1 cellular context compared by ENCODE assay signal in the genomic region with DNA sequence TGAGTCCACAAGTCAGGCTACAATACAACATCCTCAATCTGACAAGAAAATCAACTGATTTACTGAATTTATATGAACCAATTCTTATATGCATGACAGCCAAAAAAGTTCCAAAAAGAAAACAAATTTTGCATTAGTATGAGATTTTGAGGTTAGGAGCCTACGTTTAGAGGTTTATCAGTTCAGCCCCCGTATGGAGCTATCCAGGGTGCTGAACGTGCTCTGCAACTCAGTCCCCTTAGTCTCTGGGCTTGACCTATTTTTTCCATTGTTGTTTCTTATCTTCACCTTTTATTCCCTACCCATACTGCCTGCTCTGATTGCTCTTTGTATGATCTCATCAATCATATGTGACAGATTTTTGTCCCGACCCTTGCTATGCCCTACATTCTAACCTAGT.
TF ChIP-seq lines count a peak whose summit lies in the region.

No MANE protein-coding gene starts in this region.

TF ChIP-seq in GM23338, 12 proteins besides CTCF, POLR2A, EP300 and RAD21 (continued from another document):
- TF ChIP-seq, protein P1, sequence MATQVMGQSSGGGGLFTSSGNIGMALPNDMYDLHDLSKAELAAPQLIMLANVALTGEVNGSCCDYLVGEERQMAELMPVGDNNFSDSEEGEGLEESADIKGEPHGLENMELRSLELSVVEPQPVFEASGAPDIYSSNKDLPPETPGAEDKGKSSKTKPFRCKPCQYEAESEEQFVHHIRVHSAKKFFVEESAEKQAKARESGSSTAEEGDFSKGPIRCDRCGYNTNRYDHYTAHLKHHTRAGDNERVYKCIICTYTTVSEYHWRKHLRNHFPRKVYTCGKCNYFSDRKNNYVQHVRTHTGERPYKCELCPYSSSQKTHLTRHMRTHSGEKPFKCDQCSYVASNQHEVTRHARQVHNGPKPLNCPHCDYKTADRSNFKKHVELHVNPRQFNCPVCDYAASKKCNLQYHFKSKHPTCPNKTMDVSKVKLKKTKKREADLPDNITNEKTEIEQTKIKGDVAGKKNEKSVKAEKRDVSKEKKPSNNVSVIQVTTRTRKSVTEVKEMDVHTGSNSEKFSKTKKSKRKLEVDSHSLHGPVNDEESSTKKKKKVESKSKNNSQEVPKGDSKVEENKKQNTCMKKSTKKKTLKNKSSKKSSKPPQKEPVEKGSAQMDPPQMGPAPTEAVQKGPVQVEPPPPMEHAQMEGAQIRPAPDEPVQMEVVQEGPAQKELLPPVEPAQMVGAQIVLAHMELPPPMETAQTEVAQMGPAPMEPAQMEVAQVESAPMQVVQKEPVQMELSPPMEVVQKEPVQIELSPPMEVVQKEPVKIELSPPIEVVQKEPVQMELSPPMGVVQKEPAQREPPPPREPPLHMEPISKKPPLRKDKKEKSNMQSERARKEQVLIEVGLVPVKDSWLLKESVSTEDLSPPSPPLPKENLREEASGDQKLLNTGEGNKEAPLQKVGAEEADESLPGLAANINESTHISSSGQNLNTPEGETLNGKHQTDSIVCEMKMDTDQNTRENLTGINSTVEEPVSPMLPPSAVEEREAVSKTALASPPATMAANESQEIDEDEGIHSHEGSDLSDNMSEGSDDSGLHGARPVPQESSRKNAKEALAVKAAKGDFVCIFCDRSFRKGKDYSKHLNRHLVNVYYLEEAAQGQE (IDR thresholded peaks at IDR 0.05; ENCODE audit: unreplicated experiment), result peak; percentile 93
